In genomic region chr9:95190413-95190812, GRCh38 we compare ENCODE assay signal across 23 cellular contexts.
DNase-seq lines count a peak whose midpoint lies in the region; ATAC-seq and TF ChIP-seq lines count a peak whose summit lies in the region.
"Had no signal": no experiment of that assay in that cellular context is flagged by ENCODE, and none has a peak within 500 bp of the region (broad histone marks: within the 10 kb centered on the region; RNA-seq: fewer than 3 reads in every experiment).

No MANE protein-coding gene starts in this region.

- no peaks in the 10 kb centered on the region for H3K9me3 Mint-ChIP-seq in endothelial cell (ENCODE audit: unreplicated experiment)
- no peaks in the 10 kb centered on the region for H3K9me3 Mint-ChIP-seq in nephron
- H3K9me3 Mint-ChIP-seq: HFFc6 had no signal

- H3K4me3 ChIP-seq in BLaER1 treated with 17β-estradiol and CSF1 and Interleukin-3, amounts not matched to agents 10 nM and 100 nM = no peak overlapping the region
- H3K4me3 ChIP-seq in HEK293 (ENCODE audit: low read depth, low read length) = no peak overlapping the region
- no peak overlapping the region for H3K4me3 ChIP-seq in PC-3 (ENCODE audit: low read length)
- H3K4me3 ChIP-seq: ovary, tibial nerve had no signal

- peak overlapping the region; percentile 97 for H3K27ac Mint-ChIP-seq in endothelial cell (ENCODE audit: unreplicated experiment)
- peak overlapping the region; percentile 89 to 93 (median 91) for H3K27ac Mint-ChIP-seq in nephron
- H3K27ac Mint-ChIP-seq: HFFc6 had no signal

- BruUV-seq in PC-3 (replicated peaks; lab: Mats Ljungman, UMichigan) = no TSS peak

- H3K36me3 ChIP-seq in BLaER1 treated with 17β-estradiol and CSF1 and Interleukin-3, amounts not matched to agents 10 nM and 100 nM = no peaks in the 10 kb centered on the region
- H3K36me3 ChIP-seq in HEK293 (ENCODE audit: control insufficient read depth in 2 of 2, insufficient read depth in 1 of 2, low read length in 2 of 2) (no peaks in the 10 kb centered on the region), PC-3 (ENCODE audit: low read depth, low read length) (no peaks in the 10 kb centered on the region)
- H3K36me3 ChIP-seq: ovary, tibial nerve had no signal

- H3K4me1 ChIP-seq in BLaER1 treated with 17β-estradiol and CSF1 and Interleukin-3, amounts not matched to agents 10 nM and 100 nM = peaks cover 24 to 35% (median 29%) of the 10 kb centered on the region in 10 experiments
- 0 out of 2 replicates have a peak, but pooled peaks cover 4% of the 10 kb centered on the region for H3K4me1 ChIP-seq in HEK293 (ENCODE audit: control insufficient read depth, insufficient read depth, low read length)
- no peaks in the 10 kb centered on the region for H3K4me1 ChIP-seq in PC-3 (ENCODE audit: insufficient read depth, low read length)

- no peak overlapping the region for H3K27ac ChIP-seq in BLaER1 treated with 17β-estradiol and CSF1 and Interleukin-3, amounts not matched to agents 10 nM and 100 nM
- no peak overlapping the region for H3K27ac ChIP-seq in HEK293 (ENCODE audit: extremely low read depth, low read depth, low read length)
- no peak overlapping the region for H3K27ac ChIP-seq in PC-3 (ENCODE audit: low read length)

- TF ChIP-seq CTCF in HEK293 (tag by site-specific recombination; IDR thresholded peaks at IDR 0.05) = no peak
- no peak for TF ChIP-seq CTCF in endothelial cell (IDR thresholded peaks at IDR 0.05; ENCODE audit: unreplicated experiment)
- no peak for TF ChIP-seq CTCF in nephron (IDR thresholded peaks at IDR 0.05; ENCODE audit: unreplicated experiment in 3 of 3)
- no peak for TF ChIP-seq CTCF in GM10248 (IDR thresholded peaks at IDR 0.05; ENCODE audit: control extremely low read depth, extremely low read depth, low read depth, missing control alignments)
- no peak for TF ChIP-seq CTCF in PC-3 (conservative IDR thresholded peaks at IDR 0.05; ENCODE audit: low read depth, low read length)

- no peak for DNase-seq in endothelial cell (ENCODE audit: low spot score)
- DNase-seq in GM10248 (ENCODE audit: extremely low spot score) = no peak
- DNase-seq in activated CD4-positive, CD25-positive, alpha-beta regulatory T cell (lab: John Stamatoyannopoulos, UW) = no peak
- DNase-seq in PC-3 = no peak
- DNase-seq: amniotic stem cell; central memory CD4-positive, alpha-beta T cell; DMS79 treated with DMSO at 0.1 percent for 48 hours; effector CD4-positive, alpha-beta T cell; glutamatergic neuron; HFFc6; MM.1S; NCI-H1694 treated with DMSO at 0.1 percent for 48 hours; NCI-H446; NK-92 treated with Interleukin-12 subunit alpha and Interleukin-12 subunit beta, amount 100 ng/mL, for 24 hours; ovary; stimulated activated naive CD4-positive, alpha-beta T cell treated with Interleukin-2 at 50 U/mL for 16 hours; SW 1271 had no signal

- CTCF ChIA-PET in HEK293 (lab: Yijun Ruan, JAX) (interaction anchor here (0.7 to 3.8 kb wide), 3 partner anchors 9 to 15 kb away, joined by 3 to 18 read pairs (median 5); no protein-coding TSS in a partner anchor), GM10248 (lab: Yijun Ruan, JAX) (interaction anchor here (0.8 to 2.0 kb wide), 4 partner anchors 9 to 14 kb away, joined by 3 to 9 read pairs (median 3); no protein-coding TSS in a partner anchor), PC-3 (lab: Charles Lee) (no interaction called here)

- peak overlapping the region in 8 of 11 experiments; percentile 36 to 75 (median 68); a peak in 13 of 22 replicates for H3K4me2 ChIP-seq in BLaER1 treated with 17β-estradiol and CSF1 and Interleukin-3, amounts not matched to agents 10 nM and 100 nM
- H3K4me2 ChIP-seq in PC-3 (ENCODE audit: low read length) = no peak overlapping the region

- H3K27me3 Mint-ChIP-seq in endothelial cell (ENCODE audit: unreplicated experiment) (peaks cover 10% of the 10 kb centered on the region), nephron (ENCODE audit: low read depth) (no peaks in the 10 kb centered on the region)

- H3K9ac ChIP-seq in BLaER1 treated with 17β-estradiol and CSF1 and Interleukin-3, amounts not matched to agents 10 nM and 100 nM = no peak overlapping the region
- H3K9ac ChIP-seq in PC-3 (ENCODE audit: low read length) = no peak overlapping the region

- H3K79me2 ChIP-seq in PC-3 (ENCODE audit: low read length) = no peaks in the 10 kb centered on the region

- peaks cover 47% of the 10 kb centered on the region for H3K4me1 Mint-ChIP-seq in endothelial cell (ENCODE audit: unreplicated experiment)
- H3K4me1 Mint-ChIP-seq in nephron = peaks cover 35% of the 10 kb centered on the region

- no peak overlapping the region for H2AFZ ChIP-seq in PC-3 (ENCODE audit: low read length)

- H3K9me3 ChIP-seq in BLaER1 treated with 17β-estradiol and CSF1 and Interleukin-3, amounts not matched to agents 10 nM and 100 nM (replicated peaks in 1 of 11) = peaks cover 0 to 6% (median 0%) of the 10 kb centered on the region in 11 experiments; a peak in 2 of 22 replicates
- H3K9me3 ChIP-seq in HEK293 (ENCODE audit: control insufficient read depth, insufficient read depth, low read depth, low read length) = no peaks in the 10 kb centered on the region
- H3K9me3 ChIP-seq in PC-3 (ENCODE audit: low read length) = no peaks in the 10 kb centered on the region
- H3K9me3 ChIP-seq: ovary, tibial nerve had no signal

- H3K27me3 ChIP-seq in BLaER1 treated with 17β-estradiol and CSF1 and Interleukin-3, amounts not matched to agents 10 nM and 100 nM = no peaks in the 10 kb centered on the region
- H3K27me3 ChIP-seq in PC-3 (ENCODE audit: low read length) = no peaks in the 10 kb centered on the region
- H3K27me3 ChIP-seq: ovary, tibial nerve had no signal

- H3K36me3 Mint-ChIP-seq in endothelial cell (ENCODE audit: low read depth, unreplicated experiment) (peaks cover 3% of the 10 kb centered on the region), nephron (ENCODE audit: low read depth) (no peaks in the 10 kb centered on the region)

- peak overlapping the region; percentile 38 for H3K4me3 Mint-ChIP-seq in endothelial cell (ENCODE audit: unreplicated experiment)
- peak overlapping the region; percentile 18 to 31 (median 19) for H3K4me3 Mint-ChIP-seq in nephron

- H4K20me1 ChIP-seq in BLaER1 treated with 17β-estradiol and CSF1 and Interleukin-3, amounts not matched to agents 10 nM and 100 nM = no peaks in the 10 kb centered on the region
- no peaks in the 10 kb centered on the region for H4K20me1 ChIP-seq in PC-3 (ENCODE audit: low read length)

- no peaks in the 10 kb centered on the region for H3K9me2 ChIP-seq in PC-3 (replicated peaks; ENCODE audit: low read length)

- H3F3A ChIP-seq in PC-3 (ENCODE audit: low read length, unreplicated experiment) = no peaks in the 10 kb centered on the region

- POLR2A ChIA-PET in HEK293 (lab: Yijun Ruan, JAX) (no interaction called here), GM10248 (lab: Yijun Ruan, JAX) (no interaction called here), PC-3 (lab: Charles Lee; ENCODE audit: unreplicated experiment) (no interaction called here)

- ATAC-seq in GM19324 (IDR thresholded peaks at IDR 0.05; ENCODE audit: low FRiP score, unreplicated experiment) (no peak), PC-3 (no peak)
- ATAC-seq: left lobe of liver had no signal

- intact Hi-C loops in PC-3 (cut with micrococcal nuclease) = no loop called here

TF ChIP-seq in HEK293, 187 proteins besides CTCF, POLR2A, EP300 and RAD21 (continues in another document):
- TF ChIP-seq ZNF114 (tag by site-specific recombination; IDR thresholded peaks at IDR 0.05) (no peak), KLF7 (tag by site-specific recombination; IDR thresholded peaks at IDR 0.05; ENCODE audit: borderline replicate concordance) (no peak), EGR2 (tag by site-specific recombination; IDR thresholded peaks at IDR 0.05; ENCODE audit: low read depth) (peak; percentile 60), ZNF202 (tag by site-specific recombination; IDR thresholded peaks at IDR 0.05; ENCODE audit: borderline replicate concordance) (no peak), ZNF585B (tag by site-specific recombination; IDR thresholded peaks at IDR 0.05) (no peak), ZXDB (tag by site-specific recombination; IDR thresholded peaks at IDR 0.05) (no peak), ZBTB6 (tag by site-specific recombination; IDR thresholded peaks at IDR 0.05) (no peak), ZNF423 (tag by site-specific recombination; IDR thresholded peaks at IDR 0.05) (no peak), ZNF416 (tag by site-specific recombination; IDR thresholded peaks at IDR 0.05) (no peak), ZSCAN18 (tag by site-specific recombination; IDR thresholded peaks at IDR 0.05) (no peak), ZNF837 (tag by site-specific recombination; IDR thresholded peaks at IDR 0.05) (no peak), ZFHX2 (tag by site-specific recombination; conservative IDR thresholded peaks at IDR 0.05) (peak; percentile 77), ZNF777 (tag by site-specific recombination; IDR thresholded peaks at IDR 0.05; ENCODE audit: borderline replicate concordance) (no peak)
